ENCODE assay signal across 8 cellular contexts in the genomic region with DNA sequence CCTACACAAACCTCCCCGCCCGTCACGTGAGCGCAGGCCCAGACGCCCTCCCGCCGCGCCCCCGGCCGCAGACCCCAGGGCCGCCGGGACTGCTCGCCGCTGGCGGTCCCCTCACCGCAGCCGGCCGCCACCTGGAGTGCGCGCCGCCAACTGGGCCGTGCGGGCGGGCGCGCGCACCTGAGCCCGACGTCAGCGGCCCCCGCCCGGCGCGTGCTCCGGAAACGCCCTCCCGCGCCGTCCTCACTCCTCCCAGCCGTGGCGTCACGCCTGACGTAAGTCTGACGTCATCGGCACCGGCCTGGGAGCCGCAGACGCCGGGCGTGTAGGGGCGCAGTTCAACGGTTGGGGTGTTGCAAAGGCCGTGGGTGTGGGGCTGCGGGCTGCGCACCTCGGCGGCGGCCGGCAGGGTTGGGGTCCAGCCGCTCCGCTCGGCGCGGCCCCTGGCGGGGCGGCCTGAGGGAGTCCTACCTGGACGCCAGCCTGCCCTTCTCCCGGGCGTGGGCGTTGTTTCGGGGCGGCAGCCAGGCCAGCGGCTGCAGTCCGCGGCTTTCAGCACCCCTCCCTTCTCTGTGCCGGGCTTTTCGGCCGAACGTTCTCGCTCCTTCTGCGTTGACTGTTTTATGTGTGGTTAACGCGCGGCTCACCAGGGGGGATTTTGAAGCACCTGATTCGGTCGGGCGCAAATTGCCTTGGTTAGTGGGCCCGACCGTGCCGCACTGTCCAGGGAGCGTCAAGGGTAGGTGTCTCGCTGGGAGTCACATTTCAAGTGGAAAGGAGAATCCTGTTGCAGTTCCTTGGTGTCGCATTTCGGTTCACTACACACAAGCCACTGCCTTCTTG. TPM values are rescaled to one million over a fixed set of nuclear protein-coding genes. Genes with fewer than 3 reads are reported as not detected.
DNase-seq lines count a peak whose midpoint lies in the region; ATAC-seq and TF ChIP-seq lines count a peak whose summit lies in the region.

A gene (minus strand): TSS at position 155 of the 840 bp plus-strand sequence. CDS start 956 bp downstream, outside the sequence.

- peak; percentile 82 for DNase-seq in GM12864 (ENCODE audit: low read depth)
- peak; percentile 65 for DNase-seq in NCI-H1694 (lab: John Stamatoyannopoulos, UW)
- DNase-seq in left ventricle myocardium inferior = peak; percentile 96
- peak; percentile 97 for DNase-seq in prostate gland (ENCODE audit: low spot score)
- DNase-seq in upper lobe of right lung = peak; percentile 98

- peak; percentile 40 for ATAC-seq in HG02840 (IDR thresholded peaks at IDR 0.05; ENCODE audit: low FRiP score, unreplicated experiment)
- ATAC-seq in upper lobe of right lung = peak; percentile 77

- H3K9me3 ChIP-seq in left ventricle myocardium inferior (replicated peaks) = no peaks in the 10 kb centered on the region
- no peaks in the 10 kb centered on the region for H3K9me3 ChIP-seq in prostate gland
- no peaks in the 10 kb centered on the region for H3K9me3 ChIP-seq in upper lobe of right lung

- H3K4me3 ChIP-seq in GM12864 (ENCODE audit: low read depth, low read length) (peak within 1 kb of the TSS; percentile 91), left ventricle myocardium inferior (peak within 1 kb of the TSS; percentile 85), prostate gland (peak within 1 kb of the TSS; percentile 82 to 88), upper lobe of right lung (peak within 1 kb of the TSS; percentile 82)

- H3K27ac ChIP-seq in angular gyrus (ENCODE audit: low read depth, low read length) (peak within 1 kb of the TSS; percentile 91), left ventricle myocardium inferior (replicated peaks) (peak within 1 kb of the TSS; percentile 95), prostate gland (peak within 1 kb of the TSS; percentile 99 to 100), upper lobe of right lung (peak within 1 kb of the TSS; percentile 95)

- H3K4me1 ChIP-seq in left ventricle myocardium inferior (peaks cover 65% of the 10 kb centered on the region), prostate gland (replicated peaks) (peaks cover 7% of the 10 kb centered on the region), upper lobe of right lung (peaks cover 45% of the 10 kb centered on the region)

- WGBS in prostate gland = under 1% methylated on average over 22 of the region's 94 CpGs

- no peaks in the 10 kb centered on the region for H3K27me3 ChIP-seq in left ventricle myocardium inferior (ENCODE audit: low read depth)
- no peaks in the 10 kb centered on the region for H3K27me3 ChIP-seq in prostate gland (replicated peaks; ENCODE audit: insufficient read depth)
- no peaks in the 10 kb centered on the region for H3K27me3 ChIP-seq in upper lobe of right lung

- no peaks in the 10 kb centered on the region for H3K36me3 ChIP-seq in left ventricle myocardium inferior
- no peaks in the 10 kb centered on the region for H3K36me3 ChIP-seq in prostate gland
- H3K36me3 ChIP-seq in upper lobe of right lung = no peaks in the 10 kb centered on the region

- TF ChIP-seq CTCF in GM12864 (IDR thresholded peaks at IDR 0.05; ENCODE audit: low read depth, low read length, missing control alignments) (no peak), left ventricle myocardium inferior (IDR thresholded peaks at IDR 0.05; ENCODE audit: borderline replicate concordance) (no peak), prostate gland (IDR thresholded peaks at IDR 0.05) (peak in 2 of 4 experiments; percentile 34 to 53), upper lobe of right lung (IDR thresholded peaks at IDR 0.05) (no peak)

- TF ChIP-seq POLR2A in prostate gland (IDR thresholded peaks at IDR 0.05) = peak; percentile 99

- intact Hi-C loops in T-helper 2 cell treated with Interferon-gamma antibody and Interleukin-4, amounts not matched to agents 100 ng/mL and 5 ng/mL, for 36 hours (cut with micrococcal nuclease) = loop anchor here (1.0 to 2.0 kb wide), 2 partner anchors 20 to 45 kb away; a partner anchor contains a TSS
- intact Hi-C loops in left ventricle myocardium inferior (cut with micrococcal nuclease) = no loop called here
- intact Hi-C loops in prostate gland (cut with DNase I) = loop anchor here (10.0 kb wide), 1 partner anchor 196 kb away; a partner anchor contains a TSS
- intact Hi-C loops in upper lobe of right lung (cut with DNase I) = no loop called here

RNA-seq across cellular contexts. Expression of the gene that starts here (rescaled TPM):
- 68.6 and 71.7 TPM in 2 replicates for total RNA-seq in T-helper 2 cell treated with Interferon-gamma antibody and Interleukin-4, amounts not matched to agents 100 ng/mL and 5 ng/mL, for 36 hours
- total RNA-seq in left ventricle myocardium inferior (18.7 TPM), prostate gland (10 to 100 TPM; 56.7 to 69.2 TPM), upper lobe of right lung (52.1 TPM)

Comparison
In these comparisons a context has a peak if more than half of its experiments do, and no peak if none do; other contexts are left out.
1. Peak in every context shown above with its lines: DNase-seq, ATAC-seq, H3K4me3 ChIP-seq and H3K27ac ChIP-seq.
2. intact Hi-C loops: an anchor here in T-helper 2 cell treated with Interferon-gamma antibody and Interleukin-4, amounts not matched to agents 100 ng/mL and 5 ng/mL, for 36 hours (1.0 to 2.0 kb wide) and prostate gland (10.0 kb wide); none called in left ventricle myocardium inferior and upper lobe of right lung.